Comparison of ENCODE assay signal across 9 cellular contexts in the genomic region with DNA sequence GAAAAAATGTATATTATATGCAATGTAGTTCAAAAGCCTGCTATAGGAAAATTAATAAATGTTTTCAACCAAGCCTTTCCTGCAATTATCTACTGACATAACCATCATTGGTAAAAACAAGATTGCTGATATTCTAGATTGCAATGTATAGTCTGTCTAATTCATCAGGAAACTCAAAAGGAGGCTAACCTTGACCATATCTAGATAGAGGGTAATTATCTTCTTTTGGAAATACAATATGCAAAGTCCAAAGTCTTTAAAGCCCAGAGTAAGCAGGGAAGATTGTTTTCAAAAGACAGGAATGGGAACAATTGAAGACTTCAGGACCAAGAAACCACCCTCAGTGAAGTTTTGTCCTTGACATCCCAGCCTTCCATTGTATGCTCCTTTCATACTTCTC.
"Had no signal": no experiment of that assay in that cellular context is flagged by ENCODE, and none has a peak within 500 bp of the region (broad histone marks: within the 10 kb centered on the region; RNA-seq: fewer than 3 reads in every experiment).

No MANE protein-coding gene starts in this region.

- H3K27ac ChIP-seq: GM23248, HL-60 had no signal

- H3K9me3 ChIP-seq: HAP-1 had no signal

- ATAC-seq: HCT116, HepG2 had no signal

- DNase-seq: GM23248, GOT3, H7, HFFc6, KBM-7 had no signal

- FAIRE-seq: HepG2 had no signal

- H3K4me3 ChIP-seq: GM23248, HAP-1 had no signal

- H3K4me1 ChIP-seq: HAP-1 had no signal

- H3K36me3 ChIP-seq: HAP-1 had no signal
